Comparison of ENCODE assay signal across 26 cellular contexts in the genomic region with DNA sequence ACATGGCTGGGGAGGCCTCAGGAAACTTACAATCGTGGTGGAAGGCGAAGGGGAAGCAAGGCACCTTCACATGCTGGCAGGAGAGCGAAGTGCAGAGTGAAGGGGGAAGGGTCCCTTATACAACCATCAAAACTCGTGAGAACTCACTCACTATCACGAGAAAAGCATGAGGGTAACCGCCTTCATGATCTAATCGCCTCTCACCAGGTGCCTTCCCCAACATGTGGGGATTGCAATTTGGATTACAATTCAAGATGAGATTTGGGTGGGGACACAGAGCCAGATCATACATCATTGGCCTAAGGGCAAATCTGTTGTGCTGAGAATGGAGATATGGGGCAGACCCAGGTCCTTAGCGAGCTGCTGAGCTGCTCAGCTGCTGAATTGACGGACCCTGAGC. TPM values are rescaled to one million over a fixed set of nuclear protein-coding genes. Genes with fewer than 3 reads are reported as not detected.
"Had no signal": no experiment of that assay in that cellular context is flagged by ENCODE, and none has a peak within 500 bp of the region (broad histone marks: within the 10 kb centered on the region; RNA-seq: fewer than 3 reads in every experiment).

No MANE protein-coding gene starts in this region.

- H3K27me3 ChIP-seq: foreskin keratinocyte, tibial nerve, vagina had no signal

- H3K4me1 ChIP-seq: foreskin keratinocyte had no signal

- H3K4me3 ChIP-seq: left lung, psoas muscle, tibial nerve, vagina had no signal

- H3K27ac Mint-ChIP-seq: activated CD4-positive, alpha-beta memory T cell treated with anti-CD3 and anti-CD28 coated beads, Interleukin-2, amount 10 ng/mL, durations not matched to agents 7 days and 5 days; activated CD8-positive, alpha-beta memory T cell treated with anti-CD3 and anti-CD28 coated beads, Interleukin-2, amount 10 ng/mL, durations not matched to agents 7 days and 5 days; activated T-helper 2 cell treated with anti-CD3 and anti-CD28 coated beads, Interferon-gamma antibody, Interleukin-2, Interleukin-4, amounts not matched to agents 10 μg/mL and 5 μg/mL and 100 μg/mL, durations not matched to agents 14 hours and 24 hours and 36 hours; stimulated activated naive CD8-positive, alpha-beta T cell treated with anti-CD3 and anti-CD28 coated beads, Interleukin-15, Interleukin-2, amounts not matched to agents 100 ng/mL and 50 ng/mL, for 24 hours; T-helper 2 cell treated with Interferon-gamma antibody and Interleukin-4, amounts not matched to agents 5 μg/mL and 100 μg/mL, for 36 hours had no signal

- ATAC-seq: activated CD8-positive, alpha-beta memory T cell treated with anti-CD3 and anti-CD28 coated beads, Interleukin-2, amount 10 ng/mL, durations not matched to agents 7 days and 5 days; effector memory CD8-positive, alpha-beta T cell; left lung; psoas muscle; right cardiac atrium had no signal

- H3K27me3 Mint-ChIP-seq: activated CD8-positive, alpha-beta memory T cell treated with anti-CD3 and anti-CD28 coated beads, Interleukin-2, amount 10 ng/mL, durations not matched to agents 7 days and 5 days; stimulated activated naive CD8-positive, alpha-beta T cell treated with anti-CD3 and anti-CD28 coated beads, Interleukin-15, Interleukin-2, amounts not matched to agents 100 ng/mL and 50 ng/mL, for 24 hours had no signal

- DNase-seq: activated CD4-positive, alpha-beta memory T cell treated with anti-CD3 and anti-CD28 coated beads, Interleukin-2, amount 10 ng/mL, durations not matched to agents 7 days and 5 days; activated CD4-positive, alpha-beta T cell treated with anti-CD3 and anti-CD28 coated beads for 48 hours; activated CD4-positive, CD25-positive, alpha-beta regulatory T cell; activated CD8-positive, alpha-beta memory T cell treated with anti-CD3 and anti-CD28 coated beads, Interleukin-2, amount 10 ng/mL, durations not matched to agents 7 days and 5 days; activated naive CD4-positive, alpha-beta T cell treated with Interleukin-2 at 50 U/mL for 16 hours; effector memory CD8-positive, alpha-beta T cell; foreskin keratinocyte; hypothalamus; small intestine; stimulated activated CD4-positive, alpha-beta T cell treated with anti-CD3 and anti-CD28 coated beads, Interleukin-15, amount 100 ng/mL, for 24 hours; stimulated activated CD4-positive, alpha-beta T cell treated with anti-CD3 and anti-CD28 coated beads, Interleukin-2, amount 100 ng/mL, for 48 hours had no signal

- H3K27ac ChIP-seq: epithelial cell of prostate, foreskin keratinocyte, left lung, psoas muscle had no signal

- H3K9me3 ChIP-seq: left lung, psoas muscle, tibial nerve, vagina had no signal

- H3K4me3 Mint-ChIP-seq: activated CD4-positive, alpha-beta memory T cell treated with anti-CD3 and anti-CD28 coated beads, Interleukin-2, amount 10 ng/mL, durations not matched to agents 7 days and 5 days; activated CD8-positive, alpha-beta memory T cell treated with anti-CD3 and anti-CD28 coated beads, Interleukin-2, amount 10 ng/mL, durations not matched to agents 7 days and 5 days; effector memory CD8-positive, alpha-beta T cell; stimulated activated naive CD8-positive, alpha-beta T cell treated with anti-CD3 and anti-CD28 coated beads, Interleukin-15, Interleukin-2, amounts not matched to agents 100 ng/mL and 50 ng/mL, for 24 hours; T-helper 2 cell treated with Interferon-gamma antibody and Interleukin-4, amounts not matched to agents 5 μg/mL and 100 μg/mL, for 36 hours had no signal

- H3K36me3 ChIP-seq: left lung, tibial nerve, vagina had no signal

- H3K9me3 Mint-ChIP-seq: activated CD4-positive, alpha-beta memory T cell treated with anti-CD3 and anti-CD28 coated beads, Interleukin-2, amount 10 ng/mL, durations not matched to agents 7 days and 5 days; activated T-helper 2 cell treated with anti-CD3 and anti-CD28 coated beads, Interferon-gamma antibody, Interleukin-2, Interleukin-4, amounts not matched to agents 10 μg/mL and 5 μg/mL and 100 μg/mL, durations not matched to agents 14 hours and 24 hours and 36 hours; effector memory CD8-positive, alpha-beta T cell; stimulated activated naive CD8-positive, alpha-beta T cell treated with anti-CD3 and anti-CD28 coated beads, Interleukin-15, Interleukin-2, amounts not matched to agents 100 ng/mL and 50 ng/mL, for 24 hours; T-helper 2 cell treated with Interferon-gamma antibody and Interleukin-4, amounts not matched to agents 5 μg/mL and 100 μg/mL, for 36 hours had no signal

RNA-seq across cellular contexts. Expression of gene IL2RB, which starts 25.2 kb away (rescaled TPM):
- total RNA-seq: bronchial epithelial cell, dermis microvascular lymphatic vessel endothelial cell, fibroblast of lung, myocyte, osteocyte had no signal

RNA-seq across cellular contexts. Expression of gene SSTR3, which starts 37.3 kb away (rescaled TPM):
- total RNA-seq: bronchial epithelial cell, chondrocyte, dermis microvascular lymphatic vessel endothelial cell, fibroblast of lung, foreskin keratinocyte, myocyte, osteocyte, psoas muscle, right cardiac atrium, tibial nerve, vagina had no signal
